Comparison of ENCODE assay signal across 21 cellular contexts in the genomic region with DNA sequence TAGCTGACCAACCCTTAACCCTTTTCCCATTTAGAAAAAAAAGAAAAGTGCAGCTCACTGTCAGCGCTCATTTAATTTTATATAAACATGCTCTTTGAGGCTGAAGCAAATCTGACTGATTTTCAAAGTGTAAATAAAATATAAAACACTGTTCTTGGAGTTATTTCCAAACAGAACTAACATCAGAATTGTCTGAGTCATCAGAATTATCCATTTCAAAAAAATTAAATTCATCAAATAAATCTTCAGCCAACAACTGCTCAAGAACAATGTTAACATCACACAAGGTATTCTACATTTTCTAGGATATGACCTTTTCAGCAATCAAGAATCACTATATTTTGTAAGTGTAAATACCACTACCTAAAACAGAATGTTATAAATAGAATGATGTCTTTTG.
A peak's percentile ranks its signal among the peaks of the same experiment; 100 is the strongest.
DNase-seq lines count a peak whose midpoint lies in the region; ATAC-seq, FAIRE-seq and TF ChIP-seq lines count a peak whose summit lies in the region.
"Had no signal": no experiment of that assay in that cellular context is flagged by ENCODE, and none has a peak within 500 bp of the region (broad histone marks: within the 10 kb centered on the region; RNA-seq: fewer than 3 reads in every experiment).

No MANE protein-coding gene starts in this region.

- H3K9me3 ChIP-seq in A549 (no peaks in the 10 kb centered on the region), IMR-90 (ENCODE audit: control insufficient read depth, insufficient read depth, low read length) (peaks cover 4% of the 10 kb centered on the region)
- H3K9me3 ChIP-seq: BLaER1 treated with 17β-estradiol and CSF1 and Interleukin-3, amounts not matched to agents 10 nM and 100 nM; Caco-2 had no signal

- dilution Hi-C loops in IMR-90 (cut with HindIII; ENCODE audit: low sequenced_read_pairs, unreplicated experiment) = no loop called here

- no peak for TF ChIP-seq POLR2A in A549 (IDR thresholded peaks at IDR 0.05; ENCODE audit: low read length)
- TF ChIP-seq POLR2A in IMR-90 (IDR thresholded peaks at IDR 0.05; ENCODE audit: low read depth, low read length) = no peak

- H3K23ac ChIP-seq in IMR-90 (ENCODE audit: low read depth, low read length) = no peak overlapping the region

- WGBS in A549 (ENCODE audit: missing lambda C conversion rate) = 93% methylated on average over 1 of the region's 1 CpG
- WGBS in IMR-90 (ENCODE audit: extremely low coverage in 2 of 2, insufficient read length in 1 of 2), 2 experiments = no CpG with 5 or more reads among the region's 1 CpG

- H3K9me1 ChIP-seq in IMR-90 (ENCODE audit: insufficient read depth, low read length) = peaks cover 3% of the 10 kb centered on the region; the same call in 1 of the 2 replicates

- H2BK120ac ChIP-seq in IMR-90 (ENCODE audit: low read depth, low read length) = no peak overlapping the region

- H2BK15ac ChIP-seq in IMR-90 (ENCODE audit: low read depth, low read length) = no peak overlapping the region

- DNase-seq in A549 (ENCODE audit: low read depth in 1 of 2, low spot score in 1 of 2) (no peak), IMR-90 (no peak), frontal cortex (ENCODE audit: low spot score in 2 of 2) (no peak), NCI-H69 (lab: John Stamatoyannopoulos, UW) (no peak)
- DNase-seq: 8988T; AML-193; Caco-2; Calu3; CD4-positive, alpha-beta T cell; CD8-positive, alpha-beta T cell; DMS79 treated with DMSO at 0.1 percent for 48 hours; GF-D8 had no signal

- in situ Hi-C loops in IMR-90 (cut with MboI; ENCODE audit: low sequenced_read_pairs) = no loop called here

- CTCF ChIA-PET in A549 (lab: Yijun Ruan, JAX) = no interaction called here
- CTCF ChIA-PET in IMR-90 (lab: Yijun Ruan, JAX) = no interaction called here

- H4K20me1 ChIP-seq in IMR-90 (ENCODE audit: insufficient read depth, low read length) = no peaks in the 10 kb centered on the region
- H4K20me1 ChIP-seq: BLaER1 treated with 17β-estradiol and CSF1 and Interleukin-3, amounts not matched to agents 10 nM and 100 nM had no signal

- no TSS peak for BruUV-seq in IMR-90 (replicated peaks; lab: Mats Ljungman, UMichigan)

- H2BK5ac ChIP-seq in IMR-90 (ENCODE audit: low read depth, low read length, poor library complexity, severe bottlenecking) = no peak overlapping the region

- H3K4me3 ChIP-seq in A549 (no peak overlapping the region), IMR-90 (ENCODE audit: insufficient read depth, low read depth, low read length) (no peak overlapping the region)
- H3K4me3 ChIP-seq: BLaER1 treated with 17β-estradiol and CSF1 and Interleukin-3, amounts not matched to agents 10 nM and 100 nM had no signal

- H3K27ac ChIP-seq in A549 = no peak overlapping the region
- no peak overlapping the region for H3K27ac ChIP-seq in IMR-90 (ENCODE audit: insufficient read depth, low read length)
- H3K27ac ChIP-seq: BLaER1 treated with 17β-estradiol and CSF1 and Interleukin-3, amounts not matched to agents 10 nM and 100 nM; C4-2B had no signal

- intact Hi-C loops in IMR-90 (cut with micrococcal nuclease) = no loop called here

- no peaks in the 10 kb centered on the region for H3K27me3 ChIP-seq in IMR-90 (ENCODE audit: control insufficient read depth, insufficient read depth, low read length)
- H3K27me3 ChIP-seq: BLaER1 treated with 17β-estradiol and CSF1 and Interleukin-3, amounts not matched to agents 10 nM and 100 nM had no signal

- no peak for TF ChIP-seq CTCF in A549 (IDR thresholded peaks at IDR 0.05)
- TF ChIP-seq CTCF in IMR-90 (conservative IDR thresholded peaks at IDR 0.05; ENCODE audit: low read depth, low read length) = no peak

- TF ChIP-seq EP300 in A549 (IDR thresholded peaks at IDR 0.05) = no peak

- H3K18ac ChIP-seq in IMR-90 (ENCODE audit: low read depth, low read length) = no peak overlapping the region

- H3K36me3 ChIP-seq in IMR-90 (ENCODE audit: control insufficient read depth, insufficient read depth, low read length) = no peaks in the 10 kb centered on the region
- H3K36me3 ChIP-seq: BLaER1 treated with 17β-estradiol and CSF1 and Interleukin-3, amounts not matched to agents 10 nM and 100 nM had no signal

- H3K9ac ChIP-seq in IMR-90 (ENCODE audit: low read depth, low read length) = no peak overlapping the region
- H3K9ac ChIP-seq: BLaER1 treated with 17β-estradiol and CSF1 and Interleukin-3, amounts not matched to agents 10 nM and 100 nM had no signal

- H2AFZ ChIP-seq in IMR-90 (replicated peaks; ENCODE audit: low read length, poor library complexity) = no peak overlapping the region

- H3K56ac ChIP-seq in IMR-90 (ENCODE audit: extremely low read depth, insufficient read depth, low read length) = no peak overlapping the region

- H3K4me1 ChIP-seq in A549 (no peaks in the 10 kb centered on the region), IMR-90 (ENCODE audit: control insufficient read depth, insufficient read depth, low read length) (no peaks in the 10 kb centered on the region)
- H3K4me1 ChIP-seq: BLaER1 treated with 17β-estradiol and CSF1 and Interleukin-3, amounts not matched to agents 10 nM and 100 nM; Caco-2 had no signal

- H2AK5ac ChIP-seq in IMR-90 (ENCODE audit: low read depth, low read length) = no peak overlapping the region

- H3K79me1 ChIP-seq in IMR-90 (ENCODE audit: low read depth in 1 of 2, low read length in 2 of 2) = peaks cover 3 to 14% of the 10 kb centered on the region in 2 experiments

- ATAC-seq in A549 (no peak), IMR-90 (ENCODE audit: low read depth) (no peak), HG03469 (IDR thresholded peaks at IDR 0.05; ENCODE audit: unreplicated experiment) (no peak), HG03095 (IDR thresholded peaks at IDR 0.05; ENCODE audit: unreplicated experiment) (no peak)
- ATAC-seq: CD8-positive, alpha-beta T cell had no signal

- TF ChIP-seq RAD21 in A549 (conservative IDR thresholded peaks at IDR 0.05 in 1 of 2, IDR thresholded peaks at IDR 0.05 in 1 of 2) = no peak
- TF ChIP-seq RAD21 in IMR-90 (IDR thresholded peaks at IDR 0.05; ENCODE audit: low read length) = no peak

- no peak overlapping the region for H2BK20ac ChIP-seq in IMR-90 (ENCODE audit: low read depth, low read length)

- H3K4ac ChIP-seq in IMR-90 (ENCODE audit: low read depth, low read length) = no peak overlapping the region

- H3K14ac ChIP-seq in IMR-90 (replicated peaks; ENCODE audit: low read depth, low read length) = no peak overlapping the region

- FAIRE-seq in A549 (lab: Jason Lieb, UNC) = no peak
- peak; percentile 15 for FAIRE-seq in frontal cortex (lab: Jason Lieb, UNC)
- FAIRE-seq: A204.1, D721Med, G401.6, GM12891, GM19239 had no signal

- no peak overlapping the region for H4K8ac ChIP-seq in IMR-90 (ENCODE audit: low read depth in 2 of 2, low read length in 2 of 2)

- H3K4me2 ChIP-seq in A549 (no peak overlapping the region), IMR-90 (ENCODE audit: low read depth, low read length) (no peak overlapping the region)
- H3K4me2 ChIP-seq: BLaER1 treated with 17β-estradiol and CSF1 and Interleukin-3, amounts not matched to agents 10 nM and 100 nM had no signal

- H4K5ac ChIP-seq in IMR-90 (ENCODE audit: low read depth, low read length) = no peak overlapping the region

- no peak overlapping the region for H2AK9ac ChIP-seq in IMR-90 (replicated peaks; ENCODE audit: low read depth, low read length, poor library complexity)

- H4K91ac ChIP-seq in IMR-90 (ENCODE audit: insufficient read depth, low read depth, low read length) = no peak overlapping the region

- POLR2A ChIA-PET in A549 (lab: Yijun Ruan, JAX) (no interaction called here), IMR-90 (lab: Charles Lee; ENCODE audit: unreplicated experiment) (no interaction called here)

TF ChIP-seq in A549, 52 proteins besides CTCF, POLR2A, EP300 and RAD21:
- TF ChIP-seq RNF2 (IDR thresholded peaks at IDR 0.05; ENCODE audit: borderline replicate concordance, low read depth) = no peak
- TF ChIP-seq MAFK (IDR thresholded peaks at IDR 0.05; ENCODE audit: partially characterized antibody) = peak; percentile 69
- no peak for TF ChIP-seq RARB (CRISPR knock-in tag; IDR thresholded peaks at IDR 0.05)

TF ChIP-seq in IMR-90, 13 proteins besides CTCF, POLR2A, EP300 and RAD21:
- no peak for TF ChIP-seq RCOR1 (IDR thresholded peaks at IDR 0.05; ENCODE audit: insufficient replicate concordance, low read length)
- TF ChIP-seq SMC3 (IDR thresholded peaks at IDR 0.05; ENCODE audit: low read depth, low read length) = no peak
- peak; percentile 68 for TF ChIP-seq MAFK (IDR thresholded peaks at IDR 0.05; ENCODE audit: low read depth, low read length)
TF ChIP-seq in IMR-90: peak in this region for 1.
